In genomic region chr6:13241364-13241763, GRCh38 we compare ENCODE assay signal across 33 cellular contexts.
"Had no signal": no experiment of that assay in that cellular context is flagged by ENCODE, and none has a peak within 500 bp of the region (broad histone marks: within the 10 kb centered on the region; RNA-seq: fewer than 3 reads in every experiment).

No MANE protein-coding gene starts in this region.

- H3K27ac Mint-ChIP-seq: immature natural killer cell; naive thymus-derived CD8-positive, alpha-beta T cell; stimulated activated naive CD8-positive, alpha-beta T cell treated with anti-CD3 and anti-CD28 coated beads, Interleukin-15, Interleukin-2, amounts not matched to agents 100 ng/mL and 50 ng/mL, for 24 hours had no signal

- H3K9me3 ChIP-seq: lower lobe of right lung, pancreas, prostate gland, suprapubic skin, thoracic aorta, tibial artery, upper lobe of right lung had no signal

- ATAC-seq: left colon; left lung; lower lobe of right lung; naive thymus-derived CD8-positive, alpha-beta T cell; right cardiac atrium; sciatic nerve; upper lobe of right lung had no signal

- H3K27ac ChIP-seq: left lung, lower lobe of right lung, pancreas, prostate gland, skin epidermis, suprapubic skin, thoracic aorta, tibial artery, upper lobe of right lung had no signal

- H3K4me1 ChIP-seq: left lung, lower lobe of right lung, pancreas, prostate gland, suprapubic skin, tibial artery, upper lobe of right lung had no signal

- H3K36me3 ChIP-seq: pancreas, prostate gland, suprapubic skin, thoracic aorta, upper lobe of right lung had no signal

- H3K27me3 ChIP-seq: left lung, pancreas, suprapubic skin, tibial artery, upper lobe of right lung had no signal

- H3K4me1 Mint-ChIP-seq: immature natural killer cell; naive thymus-derived CD8-positive, alpha-beta T cell; nephron had no signal

- H3K27me3 Mint-ChIP-seq: stimulated activated naive CD8-positive, alpha-beta T cell treated with anti-CD3 and anti-CD28 coated beads, Interleukin-15, Interleukin-2, amounts not matched to agents 100 ng/mL and 50 ng/mL, for 24 hours had no signal

- FAIRE-seq: islet of Langerhans, kidney, pancreas, urothelium cell line had no signal

- H3K4me3 ChIP-seq: left lung, lower lobe of right lung, pancreas, prostate gland, skin epidermis, suprapubic skin, thoracic aorta, tibial artery, upper lobe of right lung had no signal

- DNase-seq: hippocampal formation; immature natural killer cell; kidney; left colon; left lung; lower lobe of right lung; mammary epithelial cell; mesenchymal stem cell; naive thymus-derived CD8-positive, alpha-beta T cell; nucleus accumbens; pancreas; posterior cingulate gyrus; retina; right cardiac atrium; stimulated activated CD4-positive, alpha-beta T cell treated with anti-CD3 and anti-CD28 coated beads, Interleukin-12 subunit alpha, Interleukin-12 subunit beta, amount 100 ng/mL, for 4 hours; stimulated activated CD4-positive, alpha-beta T cell treated with anti-CD3 and anti-CD28 coated beads, Interleukin-15, amount 100 ng/mL, for 24 hours; stimulated activated CD4-positive, alpha-beta T cell treated with anti-CD3 and anti-CD28 coated beads, Interleukin-2, amount 100 ng/mL, for 24 hours; stimulated activated CD4-positive, alpha-beta T cell treated with anti-CD3 and anti-CD28 coated beads, Interleukin-4, amount 100 ng/mL, for 4 hours; stimulated activated CD8-positive, alpha-beta memory T cell treated with anti-CD3 and anti-CD28 coated beads, Interleukin-4, amount 100 ng/mL, for 48 hours; stimulated activated naive CD4-positive, alpha-beta T cell; tibial artery; trophoblast cell; upper lobe of right lung had no signal

- H3K4me3 Mint-ChIP-seq: immature natural killer cell; naive thymus-derived CD8-positive, alpha-beta T cell; nephron; neural crest cell; stimulated activated naive CD8-positive, alpha-beta T cell treated with anti-CD3 and anti-CD28 coated beads, Interleukin-15, Interleukin-2, amounts not matched to agents 100 ng/mL and 50 ng/mL, for 24 hours had no signal

- H3K9me3 Mint-ChIP-seq: neural crest cell had no signal
